ENCODE assay signal across 14 cellular contexts in genomic region chr1:18481190-18481920, GRCh38. TPM values are rescaled to one million over a fixed set of nuclear protein-coding genes. Genes with fewer than 3 reads are reported as not detected.
DNase-seq lines count a peak whose midpoint lies in the region; ATAC-seq and TF ChIP-seq lines count a peak whose summit lies in the region.
"Had no signal": no experiment of that assay in that cellular context is flagged by ENCODE, and none has a peak within 500 bp of the region (broad histone marks: within the 10 kb centered on the region; RNA-seq: fewer than 3 reads in every experiment).

No MANE protein-coding gene starts in this region.

- no peak for DNase-seq in Calu3
- DNase-seq in endodermal cell = peak; percentile 63
- peak; percentile 51 for DNase-seq in nephron progenitor cell
- DNase-seq in LoVo (ENCODE audit: low spot score) = no peak
- DNase-seq in chondrocyte (ENCODE audit: low spot score) = no peak
- DNase-seq in dedifferentiated amniotic fluid mesenchymal stem cell (ENCODE audit: extremely low spot score) = no peak
- DNase-seq: activated CD8-positive, alpha-beta T cell treated with anti-CD3 and anti-CD28 coated beads, Interleukin-2, amount 10 ng/mL, durations not matched to agents 7 days and 5 days; activated naive CD8-positive, alpha-beta T cell treated with anti-CD3 and anti-CD28 coated beads, Interleukin-2, amount 10 ng/mL, durations not matched to agents 7 days and 5 days; CD8-positive, alpha-beta memory T cell had no signal

- no peak overlapping the region for H3K9ac ChIP-seq in endodermal cell (ENCODE audit: extremely low read depth, low read length, poor library complexity, severe bottlenecking)

- no peak for TF ChIP-seq RAD21 in Ishikawa (IDR thresholded peaks at IDR 0.05; ENCODE audit: low read depth)

- H3K4me3 Mint-ChIP-seq in Calu3 (ENCODE audit: low read depth, unreplicated experiment) (peak overlapping the region; percentile 69), endodermal cell (peak overlapping the region; percentile 36), nephron progenitor cell (no peak overlapping the region), chondrocyte (ENCODE audit: unreplicated experiment) (no peak overlapping the region)
- H3K4me3 Mint-ChIP-seq: activated CD8-positive, alpha-beta T cell treated with anti-CD3 and anti-CD28 coated beads, Interleukin-2, amount 10 ng/mL, durations not matched to agents 7 days and 5 days; activated naive CD8-positive, alpha-beta T cell treated with anti-CD3 and anti-CD28 coated beads, Interleukin-2, amount 10 ng/mL, durations not matched to agents 7 days and 5 days; CD8-positive, alpha-beta memory T cell; dendritic cell treated with granulocyte-macrophage colony-stimulating factor and Interleukin-4, amounts not matched to agents 40 ng/mL and 50 ng/mL, for 4 days had no signal

- CTCF ChIA-PET in Calu3 (lab: Charles Lee) = interaction anchor here (1.6 kb wide), 1 partner anchor 94 kb away, joined by 4 read pairs; no protein-coding TSS in a partner anchor

- H3K27ac Mint-ChIP-seq in Calu3 (ENCODE audit: unreplicated experiment) (peak overlapping the region; percentile 80), endodermal cell (peak overlapping the region; percentile 84), nephron progenitor cell (peak overlapping the region; percentile 61), chondrocyte (ENCODE audit: unreplicated experiment) (no peak overlapping the region)
- H3K27ac Mint-ChIP-seq: activated CD8-positive, alpha-beta T cell treated with anti-CD3 and anti-CD28 coated beads, Interleukin-2, amount 10 ng/mL, durations not matched to agents 7 days and 5 days; activated naive CD8-positive, alpha-beta T cell treated with anti-CD3 and anti-CD28 coated beads, Interleukin-2, amount 10 ng/mL, durations not matched to agents 7 days and 5 days; CD8-positive, alpha-beta memory T cell; dendritic cell treated with granulocyte-macrophage colony-stimulating factor and Interleukin-4, amounts not matched to agents 40 ng/mL and 50 ng/mL, for 4 days had no signal

- no peaks in the 10 kb centered on the region for H3K9me3 ChIP-seq in endodermal cell (ENCODE audit: control insufficient read depth, low read length)
- H3K9me3 ChIP-seq: sigmoid colon had no signal

- TSS peak; percentile 18 for BruUV-seq in Calu3 (replicated peaks; lab: Mats Ljungman, UMichigan)

- TF ChIP-seq CTCF in Calu3 (IDR thresholded peaks at IDR 0.05; ENCODE audit: unreplicated experiment) (no peak), endodermal cell (conservative IDR thresholded peaks at IDR 0.05) (no peak), nephron progenitor cell (IDR thresholded peaks at IDR 0.05) (no peak), chondrocyte (IDR thresholded peaks at IDR 0.05) (no peak)

- peak overlapping the region; percentile 55 for H3K27ac ChIP-seq in endodermal cell (ENCODE audit: low read depth, low read length)
- H3K27ac ChIP-seq: sigmoid colon had no signal

- no peak for ATAC-seq in HG03378 (IDR thresholded peaks at IDR 0.05; ENCODE audit: unreplicated experiment)
- ATAC-seq: activated CD8-positive, alpha-beta T cell treated with anti-CD3 and anti-CD28 coated beads, Interleukin-2, amount 10 ng/mL, durations not matched to agents 7 days and 5 days had no signal

- H3K36me3 Mint-ChIP-seq in Calu3 (ENCODE audit: insufficient read depth, unreplicated experiment) = peaks cover 32% of the 10 kb centered on the region
- H3K36me3 Mint-ChIP-seq in endodermal cell (ENCODE audit: low read depth) = peaks cover 5% of the 10 kb centered on the region
- H3K36me3 Mint-ChIP-seq in nephron progenitor cell (ENCODE audit: low read depth) = no peaks in the 10 kb centered on the region
- H3K36me3 Mint-ChIP-seq in chondrocyte (ENCODE audit: low read depth) = no peaks in the 10 kb centered on the region
- H3K36me3 Mint-ChIP-seq: activated naive CD8-positive, alpha-beta T cell treated with anti-CD3 and anti-CD28 coated beads, Interleukin-2, amount 10 ng/mL, durations not matched to agents 7 days and 5 days; CD8-positive, alpha-beta memory T cell had no signal

- 71 to 80% methylated on average over 16 to 25 of the region's 25 CpGs for WGBS in endodermal cell (ENCODE audit: insufficient coverage in 1 of 2, insufficient read length in 1 of 2), 2 experiments

- H3K4me1 Mint-ChIP-seq in Calu3 (ENCODE audit: low read depth, unreplicated experiment) (peaks cover 38% of the 10 kb centered on the region), endodermal cell (peaks cover 33% of the 10 kb centered on the region), nephron progenitor cell (peaks cover 41% of the 10 kb centered on the region), chondrocyte (ENCODE audit: low read depth) (peaks cover 6% of the 10 kb centered on the region)

- H3K27me3 ChIP-seq in endodermal cell (ENCODE audit: control insufficient read depth, insufficient read depth, low read length, poor library complexity, severe bottlenecking) = no peaks in the 10 kb centered on the region

- H3K36me3 ChIP-seq in endodermal cell (ENCODE audit: control insufficient read depth, insufficient read depth, low read length) = no peaks in the 10 kb centered on the region
- H3K36me3 ChIP-seq: sigmoid colon had no signal

- TF ChIP-seq EP300 in Ishikawa (IDR thresholded peaks at IDR 0.05; ENCODE audit: borderline replicate concordance) = peak; percentile 84

- no peaks in the 10 kb centered on the region for H3K9me3 Mint-ChIP-seq in Calu3 (ENCODE audit: low read depth, unreplicated experiment)
- no peaks in the 10 kb centered on the region for H3K9me3 Mint-ChIP-seq in endodermal cell
- no peaks in the 10 kb centered on the region for H3K9me3 Mint-ChIP-seq in nephron progenitor cell
- H3K9me3 Mint-ChIP-seq in chondrocyte (ENCODE audit: low read depth) = no peaks in the 10 kb centered on the region
- H3K9me3 Mint-ChIP-seq: activated naive CD8-positive, alpha-beta T cell treated with anti-CD3 and anti-CD28 coated beads, Interleukin-2, amount 10 ng/mL, durations not matched to agents 7 days and 5 days; CD8-positive, alpha-beta memory T cell; dendritic cell treated with granulocyte-macrophage colony-stimulating factor and Interleukin-4, amounts not matched to agents 40 ng/mL and 50 ng/mL, for 4 days had no signal

- peaks cover 14% of the 10 kb centered on the region for H3K4me1 ChIP-seq in endodermal cell (ENCODE audit: control insufficient read depth, insufficient read depth, low read length)

- intact Hi-C loops in Calu3 (cut with micrococcal nuclease; ENCODE audit: unreplicated experiment) = no loop called here

- H3K27me3 Mint-ChIP-seq in Calu3 (ENCODE audit: unreplicated experiment) (no peaks in the 10 kb centered on the region), endodermal cell (ENCODE audit: insufficient read depth) (no peaks in the 10 kb centered on the region), nephron progenitor cell (ENCODE audit: low read depth, poor library complexity) (peaks cover 20% of the 10 kb centered on the region), chondrocyte (ENCODE audit: low read depth) (no peaks in the 10 kb centered on the region)
- H3K27me3 Mint-ChIP-seq: dendritic cell treated with granulocyte-macrophage colony-stimulating factor and Interleukin-4, amounts not matched to agents 40 ng/mL and 50 ng/mL, for 4 days had no signal

- peak overlapping the region; percentile 63 for H3K4me3 ChIP-seq in endodermal cell (ENCODE audit: low read length)
- H3K4me3 ChIP-seq: sigmoid colon had no signal

TF ChIP-seq in Ishikawa, 13 proteins besides CTCF, POLR2A, EP300 and RAD21 (continues in another document):
- TF ChIP-seq, protein P1, sequence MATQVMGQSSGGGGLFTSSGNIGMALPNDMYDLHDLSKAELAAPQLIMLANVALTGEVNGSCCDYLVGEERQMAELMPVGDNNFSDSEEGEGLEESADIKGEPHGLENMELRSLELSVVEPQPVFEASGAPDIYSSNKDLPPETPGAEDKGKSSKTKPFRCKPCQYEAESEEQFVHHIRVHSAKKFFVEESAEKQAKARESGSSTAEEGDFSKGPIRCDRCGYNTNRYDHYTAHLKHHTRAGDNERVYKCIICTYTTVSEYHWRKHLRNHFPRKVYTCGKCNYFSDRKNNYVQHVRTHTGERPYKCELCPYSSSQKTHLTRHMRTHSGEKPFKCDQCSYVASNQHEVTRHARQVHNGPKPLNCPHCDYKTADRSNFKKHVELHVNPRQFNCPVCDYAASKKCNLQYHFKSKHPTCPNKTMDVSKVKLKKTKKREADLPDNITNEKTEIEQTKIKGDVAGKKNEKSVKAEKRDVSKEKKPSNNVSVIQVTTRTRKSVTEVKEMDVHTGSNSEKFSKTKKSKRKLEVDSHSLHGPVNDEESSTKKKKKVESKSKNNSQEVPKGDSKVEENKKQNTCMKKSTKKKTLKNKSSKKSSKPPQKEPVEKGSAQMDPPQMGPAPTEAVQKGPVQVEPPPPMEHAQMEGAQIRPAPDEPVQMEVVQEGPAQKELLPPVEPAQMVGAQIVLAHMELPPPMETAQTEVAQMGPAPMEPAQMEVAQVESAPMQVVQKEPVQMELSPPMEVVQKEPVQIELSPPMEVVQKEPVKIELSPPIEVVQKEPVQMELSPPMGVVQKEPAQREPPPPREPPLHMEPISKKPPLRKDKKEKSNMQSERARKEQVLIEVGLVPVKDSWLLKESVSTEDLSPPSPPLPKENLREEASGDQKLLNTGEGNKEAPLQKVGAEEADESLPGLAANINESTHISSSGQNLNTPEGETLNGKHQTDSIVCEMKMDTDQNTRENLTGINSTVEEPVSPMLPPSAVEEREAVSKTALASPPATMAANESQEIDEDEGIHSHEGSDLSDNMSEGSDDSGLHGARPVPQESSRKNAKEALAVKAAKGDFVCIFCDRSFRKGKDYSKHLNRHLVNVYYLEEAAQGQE (IDR thresholded peaks at IDR 0.05; ENCODE audit: low read depth) = no peak
- TF ChIP-seq ZBTB7A (IDR thresholded peaks at IDR 0.05; ENCODE audit: low read depth) = no peak
- no peak for TF ChIP-seq CREB1 (IDR thresholded peaks at IDR 0.05; ENCODE audit: low read depth)
- TF ChIP-seq CEBPB (IDR thresholded peaks at IDR 0.05) = peak; percentile 41; the same call in 1 of the 2 replicates
- peak; percentile 68; the same call in 1 of the 2 replicates for TF ChIP-seq TEAD4 (IDR thresholded peaks at IDR 0.05)
- TF ChIP-seq, protein P2, sequence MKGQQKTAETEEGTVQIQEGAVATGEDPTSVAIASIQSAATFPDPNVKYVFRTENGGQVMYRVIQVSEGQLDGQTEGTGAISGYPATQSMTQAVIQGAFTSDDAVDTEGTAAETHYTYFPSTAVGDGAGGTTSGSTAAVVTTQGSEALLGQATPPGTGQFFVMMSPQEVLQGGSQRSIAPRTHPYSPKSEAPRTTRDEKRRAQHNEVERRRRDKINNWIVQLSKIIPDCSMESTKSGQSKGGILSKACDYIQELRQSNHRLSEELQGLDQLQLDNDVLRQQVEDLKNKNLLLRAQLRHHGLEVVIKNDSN (IDR thresholded peaks at IDR 0.05) = 0 out of 2 replicates have a peak, but pooled peaks have one; percentile 20
- TF ChIP-seq TCF12 (IDR thresholded peaks at IDR 0.05; ENCODE audit: low read depth) = peak; percentile 95
- peak; percentile 85 for TF ChIP-seq NFIC (IDR thresholded peaks at IDR 0.05)
- TF ChIP-seq EGR1 (IDR thresholded peaks at IDR 0.05) = no peak
- no peak for TF ChIP-seq TAF1 (IDR thresholded peaks at IDR 0.05; ENCODE audit: low read depth)

RNA-seq across cellular contexts. Expression of gene KLHDC7A, which starts 0.6 kb away (rescaled TPM):
- total RNA-seq in Calu3 (2022) (14.3 and 14.4 TPM in 2 replicates), endodermal cell (1 to 10 TPM; 4.4 to 7.2 TPM), chondrocyte (0.07 to 0.08 TPM in 2 of 3 replicates, not detected in the other)
- polyA plus RNA-seq in endodermal cell (2013, experiment 1 of 2) = 1.1 TPM
- 1.3 TPM for polyA plus RNA-seq in endodermal cell (2013, experiment 2 of 2)
- total RNA-seq: activated CD8-positive, alpha-beta T cell treated with anti-CD3 and anti-CD28 coated beads, Interleukin-2, amount 10 ng/mL, durations not matched to agents 7 days and 5 days; activated naive CD8-positive, alpha-beta T cell treated with anti-CD3 and anti-CD28 coated beads, Interleukin-2, amount 10 ng/mL, durations not matched to agents 7 days and 5 days; CD8-positive, alpha-beta memory T cell; T-helper 2 cell treated with Interferon-gamma antibody and Interleukin-4, amounts not matched to agents 100 ng/mL and 5 ng/mL, for 36 hours had no signal
- polyA plus RNA-seq: CD8-positive, alpha-beta memory T cell had no signal

Comparison
In these comparisons a context has a peak if more than half of its experiments do, and no peak if none do; other contexts are left out.
1. DNase-seq: peak in endodermal cell (single experiment) and nephron progenitor cell (single experiment); none in Calu3 (single experiment), LoVo (single experiment), chondrocyte (single experiment) and dedifferentiated amniotic fluid mesenchymal stem cell (single experiment).
2. H3K4me3 Mint-ChIP-seq: peak in Calu3 (single experiment) and endodermal cell (single experiment); none in nephron progenitor cell (single experiment) and chondrocyte (single experiment).